ENCODE assay signal across 17 cellular contexts in the genomic region with DNA sequence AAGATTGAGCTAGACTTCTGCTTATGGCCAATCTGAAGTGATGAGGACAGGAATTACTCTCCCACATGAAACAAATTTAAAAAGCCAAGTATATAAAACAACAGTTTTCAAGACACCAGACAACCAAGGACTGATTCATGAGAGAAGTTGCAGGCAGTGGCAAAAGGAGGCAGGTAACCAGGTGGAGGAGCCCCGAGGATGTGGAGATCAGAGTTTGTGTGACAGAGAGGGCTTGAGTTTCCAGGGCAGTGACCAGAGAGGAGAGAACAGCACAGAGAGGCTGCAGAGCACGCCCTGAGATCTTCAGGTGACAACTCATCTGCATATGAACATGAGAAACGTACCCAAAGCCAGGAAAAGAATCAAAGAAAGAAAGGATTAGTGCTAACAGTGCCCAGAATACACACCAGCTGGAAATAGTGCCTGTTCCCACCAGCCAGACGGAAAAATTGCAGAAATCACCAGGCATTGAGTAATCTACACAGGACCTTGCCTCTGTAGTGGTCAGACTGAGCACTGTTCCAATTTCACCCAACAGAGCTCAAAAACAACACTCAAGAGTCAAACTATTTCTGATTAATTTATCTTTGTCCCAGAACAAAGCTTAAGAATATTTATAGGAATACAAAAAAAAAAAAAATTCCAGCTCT.
DNase-seq lines count a peak whose midpoint lies in the region; ATAC-seq and TF ChIP-seq lines count a peak whose summit lies in the region.
"Had no signal": no experiment of that assay in that cellular context is flagged by ENCODE, and none has a peak within 500 bp of the region (broad histone marks: within the 10 kb centered on the region; RNA-seq: fewer than 3 reads in every experiment).

No MANE protein-coding gene starts in this region.

- H3K4me2 ChIP-seq in mesenchymal stem cell (ENCODE audit: low read length, poor library complexity, severe bottlenecking) (no peak overlapping the region), osteoblast (ENCODE audit: insufficient read depth, low read length) (no peak overlapping the region), neuronal stem cell (ENCODE audit: insufficient read depth, low read length, poor library complexity, severe bottlenecking) (no peak overlapping the region)
- H3K4me2 ChIP-seq: BLaER1 had no signal

- no peak overlapping the region for H4K8ac ChIP-seq in mesenchymal stem cell (ENCODE audit: low read length)
- no peak overlapping the region for H4K8ac ChIP-seq in neuronal stem cell (ENCODE audit: low read depth, low read length)

- H3K18ac ChIP-seq in mesenchymal stem cell (ENCODE audit: low read depth in 1 of 2, low read length in 2 of 2) (no peak overlapping the region), neuronal stem cell (ENCODE audit: low read length) (no peak overlapping the region)

- TF ChIP-seq CTCF in coronary artery (IDR thresholded peaks at IDR 0.05) (no peak), thoracic aorta (IDR thresholded peaks at IDR 0.05) (no peak), osteoblast (IDR thresholded peaks at IDR 0.05; ENCODE audit: extremely low read depth, low read depth, low read length) (no peak)

- ATAC-seq in thoracic aorta (ENCODE audit: insufficient number of reproducible peaks, low FRiP score, low read depth) (peak; percentile 47), HG02571 (IDR thresholded peaks at IDR 0.05; ENCODE audit: unreplicated experiment) (no peak)

- H3K4me1 ChIP-seq in mesenchymal stem cell (ENCODE audit: control insufficient read depth, insufficient read depth, low read depth, low read length): peaks cover 24% of the 10 kb centered on the region
- peaks cover 40 to 50% of the 10 kb centered on the region in 2 donors for H3K4me1 ChIP-seq in thoracic aorta (ENCODE audit: control insufficient read depth in 1 of 2, low read depth in 2 of 2)
- peaks cover 24% of the 10 kb centered on the region for H3K4me1 ChIP-seq in osteoblast (ENCODE audit: insufficient read depth, low read length)
- H3K4me1 ChIP-seq in neuronal stem cell (ENCODE audit: control insufficient read depth in 2 of 2, insufficient read depth in 1 of 2, low read depth in 1 of 2, low read length in 2 of 2): peaks cover 0 to 4% of the 10 kb centered on the region in 2 donors
- H3K4me1 ChIP-seq: BLaER1 had no signal

- no peak overlapping the region for H2BK15ac ChIP-seq in mesenchymal stem cell (ENCODE audit: low read depth, poor library complexity, severe bottlenecking)
- H2BK15ac ChIP-seq in neuronal stem cell (ENCODE audit: low read length): no peak overlapping the region

- no peak overlapping the region for H3K4ac ChIP-seq in mesenchymal stem cell (ENCODE audit: low read depth in 1 of 2, low read length in 2 of 2)
- no peak overlapping the region for H3K4ac ChIP-seq in neuronal stem cell (ENCODE audit: low read length)

- H3K9ac ChIP-seq in mesenchymal stem cell (ENCODE audit: low read length) (no peak overlapping the region), neuronal stem cell (ENCODE audit: low read depth, low read length, poor library complexity) (no peak overlapping the region)
- H3K9ac ChIP-seq: BLaER1 had no signal

- H2BK12ac ChIP-seq in mesenchymal stem cell (ENCODE audit: low read length in 2 of 2): no peak overlapping the region
- H2BK12ac ChIP-seq in neuronal stem cell (ENCODE audit: low read length): no peak overlapping the region

- H4K91ac ChIP-seq in mesenchymal stem cell (ENCODE audit: low read length) (no peak overlapping the region), neuronal stem cell (ENCODE audit: low read depth, low read length, poor library complexity) (no peak overlapping the region)

- H3K4me3 ChIP-seq in coronary artery: no peak overlapping the region
- no peak overlapping the region for H3K4me3 ChIP-seq in mesenchymal stem cell (ENCODE audit: insufficient read depth in 1 of 2, low read depth in 1 of 2, low read length in 2 of 2)
- no peak overlapping the region for H3K4me3 ChIP-seq in thoracic aorta
- H3K4me3 ChIP-seq in osteoblast (ENCODE audit: insufficient read depth, low read length): no peak overlapping the region
- H3K4me3 ChIP-seq in neuronal stem cell (ENCODE audit: low read length in 2 of 2): no peak overlapping the region
- H3K4me3 ChIP-seq: BLaER1 had no signal

- H2BK5ac ChIP-seq in mesenchymal stem cell (ENCODE audit: low read depth, low read length, poor library complexity, severe bottlenecking): no peak overlapping the region
- H2BK5ac ChIP-seq in neuronal stem cell (ENCODE audit: low read length): no peak overlapping the region

- H2AFZ ChIP-seq in mesenchymal stem cell (ENCODE audit: low read depth, low read length): no peak overlapping the region
- no peak overlapping the region for H2AFZ ChIP-seq in osteoblast (ENCODE audit: low read length)
- no peak overlapping the region for H2AFZ ChIP-seq in neuronal stem cell (ENCODE audit: low read length)

- H3K27ac ChIP-seq in coronary artery: peak overlapping the region; percentile 91 to 99
- no peak overlapping the region for H3K27ac ChIP-seq in mesenchymal stem cell (ENCODE audit: low read length, poor library complexity, severe bottlenecking)
- peak overlapping the region; percentile 93 to 95 for H3K27ac ChIP-seq in thoracic aorta
- H3K27ac ChIP-seq in osteoblast (ENCODE audit: low read depth, low read length): no peak overlapping the region
- no peak overlapping the region for H3K27ac ChIP-seq in neuronal stem cell (replicated peaks; ENCODE audit: low read length)
- H3K27ac ChIP-seq: 22Rv1, BLaER1 had no signal

- H2BK120ac ChIP-seq in mesenchymal stem cell (ENCODE audit: low read depth, low read length) (no peak overlapping the region), neuronal stem cell (ENCODE audit: low read depth, low read length) (no peak overlapping the region)

- no peaks in the 10 kb centered on the region for H3K79me2 ChIP-seq in osteoblast (ENCODE audit: insufficient read depth, low read length)

- H3K23ac ChIP-seq in mesenchymal stem cell (ENCODE audit: low read length in 2 of 2) (no peak overlapping the region), neuronal stem cell (ENCODE audit: low read depth, low read length, poor library complexity) (no peak overlapping the region)

- no peaks in the 10 kb centered on the region for H3K79me1 ChIP-seq in mesenchymal stem cell (replicated peaks; ENCODE audit: low read length, poor library complexity, severe bottlenecking)
- H3K79me1 ChIP-seq in neuronal stem cell (ENCODE audit: low read depth, low read length): no peaks in the 10 kb centered on the region

- H3K27me3 ChIP-seq in mesenchymal stem cell (ENCODE audit: control insufficient read depth in 1 of 2, insufficient read depth in 1 of 2, low read length in 2 of 2) (no peaks in the 10 kb centered on the region), thoracic aorta (replicated peaks; ENCODE audit: insufficient read depth) (no peaks in the 10 kb centered on the region), osteoblast (ENCODE audit: insufficient read depth, low read length) (no peaks in the 10 kb centered on the region), neuronal stem cell (ENCODE audit: control insufficient read depth in 3 of 3, insufficient read depth in 3 of 3, low read depth in 1 of 3, low read length in 3 of 3) (no peaks in the 10 kb centered on the region)
- H3K27me3 ChIP-seq: BLaER1 had no signal

- H4K20me1 ChIP-seq in osteoblast (ENCODE audit: insufficient read depth, low read length): no peaks in the 10 kb centered on the region
- H4K20me1 ChIP-seq: BLaER1 had no signal

- H3K9me3 ChIP-seq in mesenchymal stem cell (ENCODE audit: control insufficient read depth, low read length) (peaks cover 52% of the 10 kb centered on the region), thoracic aorta (peaks cover 7% of the 10 kb centered on the region), osteoblast (ENCODE audit: low read depth, low read length) (peaks cover 14% of the 10 kb centered on the region), neuronal stem cell (replicated peaks in 1 of 2; ENCODE audit: control insufficient read depth in 2 of 2, insufficient read depth in 1 of 2, low read depth in 1 of 2, low read length in 2 of 2) (peaks cover 0 to 17% of the 10 kb centered on the region in 2 donors)

- WGBS in mesenchymal stem cell: 84% methylated on average over 4 of the region's 4 CpGs
- WGBS in neuronal stem cell (ENCODE audit: extremely low coverage in 2 of 2, insufficient read length in 2 of 2, insufficient replicate concordance in 1 of 2), 2 donors: no CpG with 5 or more reads among the region's 4 CpGs

- H3K14ac ChIP-seq in mesenchymal stem cell (ENCODE audit: low read length in 2 of 2) (no peak overlapping the region), neuronal stem cell (ENCODE audit: low read length) (no peak overlapping the region)

- H2AK5ac ChIP-seq in mesenchymal stem cell (ENCODE audit: low read length, severe bottlenecking) (peak overlapping the region; percentile 66), neuronal stem cell (ENCODE audit: low read depth, low read length) (no peak overlapping the region)

- H3K36me3 ChIP-seq in mesenchymal stem cell (ENCODE audit: control insufficient read depth in 1 of 2, insufficient read depth in 2 of 2, low read depth in 1 of 2, low read length in 2 of 2) (peaks cover 4 to 25% of the 10 kb centered on the region in 2 experiments), thoracic aorta (peaks cover 4% of the 10 kb centered on the region), osteoblast (ENCODE audit: insufficient read depth, low read length) (peaks cover 8% of the 10 kb centered on the region), neuronal stem cell (replicated peaks in 1 of 2; ENCODE audit: control insufficient read depth in 2 of 2, insufficient read depth in 2 of 2, low read length in 2 of 2) (no peaks in the 10 kb centered on the region)

- peak; percentile 16 for DNase-seq in SKM-1 (lab: John Stamatoyannopoulos, UW; ENCODE audit: unreplicated experiment)
- DNase-seq in SKM-1 treated with dmso at 0.1 percent for 144 hours (lab: John Stamatoyannopoulos, UW; ENCODE audit: unreplicated experiment): no peak
- DNase-seq in coronary artery (ENCODE audit: low spot score): peak; percentile 74
- peak; percentile 40 for DNase-seq in mesenchymal stem cell
- DNase-seq in thoracic aorta (ENCODE audit: low spot score): no peak
- DNase-seq in osteoblast (ENCODE audit: insufficient read length, low spot score, missing footprints): no peak
- no peak for DNase-seq in neuronal stem cell (ENCODE audit: low spot score)
- DNase-seq: CD8-positive, alpha-beta memory T cell; HFFc6; Karpas-422; MM.1S; NCI-H1930; NCI-H2171; NCI-H82 had no signal

Comparison
In these comparisons a context has a peak if more than half of its experiments do, and no peak if none do; other contexts are left out.
1. DNase-seq: peak in SKM-1 (single experiment), coronary artery (single experiment) and mesenchymal stem cell (single experiment); none in SKM-1 treated with dmso at 0.1 percent for 144 hours (single experiment), thoracic aorta (single experiment), osteoblast (single experiment) and neuronal stem cell (single experiment).
2. H3K27ac ChIP-seq: peak in coronary artery (2 of 2) and thoracic aorta (2 of 2); none in mesenchymal stem cell (single experiment), osteoblast (single experiment) and neuronal stem cell (single experiment).